18 cellular contexts compared by ENCODE assay signal in the genomic region with DNA sequence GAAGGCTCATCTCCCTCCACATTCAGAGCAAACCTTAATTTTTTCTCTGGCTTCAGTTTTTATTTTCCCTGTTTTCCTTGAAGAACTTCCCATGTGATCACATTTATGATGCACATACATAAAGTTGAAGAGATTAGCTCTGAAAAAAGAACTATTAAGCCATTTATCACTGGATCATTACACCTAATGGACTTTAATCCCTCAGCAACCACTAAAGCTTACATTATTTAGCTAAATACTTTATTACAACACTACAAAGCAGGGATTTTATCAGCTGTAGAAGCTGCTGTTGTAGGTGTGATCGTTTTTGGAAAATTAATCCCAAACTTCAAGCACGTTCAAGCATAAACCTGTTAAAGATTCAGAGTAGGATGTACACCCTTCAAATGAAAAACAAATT. TPM values are rescaled to one million over a fixed set of nuclear protein-coding genes. Genes with fewer than 3 reads are reported as not detected.
DNase-seq lines count a peak whose midpoint lies in the region; ATAC-seq, FAIRE-seq and TF ChIP-seq lines count a peak whose summit lies in the region.
"Had no signal": no experiment of that assay in that cellular context is flagged by ENCODE, and none has a peak within 500 bp of the region (broad histone marks: within the 10 kb centered on the region; RNA-seq: fewer than 3 reads in every experiment).

No MANE protein-coding gene starts in this region.

- peak overlapping the region; percentile 51 for H3K9ac ChIP-seq in SK-N-MC (ENCODE audit: insufficient read length)
- H3K9ac ChIP-seq: BLaER1 treated with 17β-estradiol and CSF1 and Interleukin-3, amounts not matched to agents 10 nM and 100 nM; GM23248 had no signal

- CTCF ChIA-PET in A549 (lab: Yijun Ruan, JAX) = interaction anchor here (0.9 to 2.6 kb wide), 3 partner anchors 9 to 88 kb away, joined by 4 to 10 read pairs (median 5); no protein-coding TSS in a partner anchor

- no peak for DNase-seq in A549 (ENCODE audit: low read depth in 1 of 2, low spot score in 1 of 2)
- no peak for DNase-seq in SK-N-MC (ENCODE audit: low read depth, low spot score)
- no peak for DNase-seq in left lobe of liver (ENCODE audit: low spot score)
- DNase-seq in NCI-H2227 (lab: John Stamatoyannopoulos, UW; ENCODE audit: unreplicated experiment) = no peak
- DNase-seq in inferior parietal cortex (ENCODE audit: extremely low spot score) = no peak
- DNase-seq: ACHN; CD4-positive, CD25-positive, alpha-beta regulatory T cell; DMS 273 treated with DMSO at 0.1 percent for 48 hours; GM23248 had no signal

- no peak for TF ChIP-seq RAD21 in A549 (conservative IDR thresholded peaks at IDR 0.05 in 1 of 2, IDR thresholded peaks at IDR 0.05 in 1 of 2)

- POLR2A ChIA-PET in A549 (lab: Yijun Ruan, JAX) = no interaction called here

- H3K4me1 ChIP-seq in A549 (peaks cover 7% of the 10 kb centered on the region; the same call in 1 of the 3 replicates), muscle layer of duodenum (ENCODE audit: control insufficient read depth in 1 of 2, insufficient read depth in 2 of 2, low read length in 2 of 2) (no peaks in the 10 kb centered on the region)

- TF ChIP-seq POLR2A in A549 (IDR thresholded peaks at IDR 0.05; ENCODE audit: low read length) = no peak

- WGBS in A549 (ENCODE audit: missing lambda C conversion rate) = 57% methylated on average over 2 of the region's 2 CpGs

- no peaks in the 10 kb centered on the region for H3K9me3 ChIP-seq in A549
- no peaks in the 10 kb centered on the region for H3K9me3 ChIP-seq in SK-N-MC (ENCODE audit: low read depth, low read length)
- no peaks in the 10 kb centered on the region for H3K9me3 ChIP-seq in muscle layer of duodenum (ENCODE audit: control insufficient read depth in 1 of 2, low read length in 2 of 2)
- H3K9me3 ChIP-seq: BLaER1 treated with 17β-estradiol and CSF1 and Interleukin-3, amounts not matched to agents 10 nM and 100 nM had no signal

- no peak overlapping the region for H3K4me2 ChIP-seq in A549
- H3K4me2 ChIP-seq: BLaER1 treated with 17β-estradiol and CSF1 and Interleukin-3, amounts not matched to agents 10 nM and 100 nM had no signal

- H3K36me3 ChIP-seq in SK-N-MC (ENCODE audit: insufficient read depth, low read length) (peaks cover 42% of the 10 kb centered on the region), muscle layer of duodenum (ENCODE audit: control insufficient read depth in 1 of 2, insufficient read depth in 2 of 2, low read length in 2 of 2) (peaks cover 8 to 19% of the 10 kb centered on the region in 2 donors)

- TF ChIP-seq EP300 in A549 (IDR thresholded peaks at IDR 0.05) = no peak

- ATAC-seq in A549 (no peak), left lobe of liver (peak; percentile 54), HG03460 (IDR thresholded peaks at IDR 0.05; ENCODE audit: unreplicated experiment) (no peak), GM21423 (IDR thresholded peaks at IDR 0.05; ENCODE audit: unreplicated experiment) (no peak)
- ATAC-seq: GM12878, HCT116 had no signal

- H3K27ac ChIP-seq in A549 (no peak overlapping the region), SK-N-MC (peak overlapping the region; percentile 67), muscle layer of duodenum (ENCODE audit: low read length) (peak overlapping the region; percentile 16)
- H3K27ac ChIP-seq: 22Rv1; BLaER1 treated with 17β-estradiol and CSF1 and Interleukin-3, amounts not matched to agents 10 nM and 100 nM; GM23248 had no signal

- no peak overlapping the region for H3K4me3 ChIP-seq in A549
- no peak overlapping the region for H3K4me3 ChIP-seq in SK-N-MC
- H3K4me3 ChIP-seq in muscle layer of duodenum (ENCODE audit: low read depth in 1 of 2, low read length in 2 of 2) = no peak overlapping the region
- H3K4me3 ChIP-seq: BLaER1 treated with 17β-estradiol and CSF1 and Interleukin-3, amounts not matched to agents 10 nM and 100 nM; GM12878; GM23248 had no signal

- FAIRE-seq in A549 (lab: Jason Lieb, UNC) = peak; percentile 43
- FAIRE-seq: GM12878, GM18507, H54 had no signal

- no peaks in the 10 kb centered on the region for H3K27me3 ChIP-seq in muscle layer of duodenum (ENCODE audit: low read depth, low read length)
- H3K27me3 ChIP-seq: BLaER1 treated with 17β-estradiol and CSF1 and Interleukin-3, amounts not matched to agents 10 nM and 100 nM had no signal

- no peak for TF ChIP-seq CTCF in A549 (IDR thresholded peaks at IDR 0.05)

TF ChIP-seq in A549, 52 proteins besides CTCF, POLR2A, EP300 and RAD21 (continues in another document):
- TF ChIP-seq HOXB5 (CRISPR knock-in tag; IDR thresholded peaks at IDR 0.05) (no peak), HOXB13 (CRISPR knock-in tag; IDR thresholded peaks at IDR 0.05; ENCODE audit: low read depth) (no peak), EHMT2 (IDR thresholded peaks at IDR 0.05; ENCODE audit: low read depth) (no peak), POLR2AphosphoS2 (conservative IDR thresholded peaks at IDR 0.05; ENCODE audit: low read length) (no peak), RFX5 (IDR thresholded peaks at IDR 0.05) (no peak), ZFP36 (IDR thresholded peaks at IDR 0.05; ENCODE audit: borderline replicate concordance, partially characterized antibody) (no peak), RNF2 (IDR thresholded peaks at IDR 0.05; ENCODE audit: borderline replicate concordance, low read depth) (no peak), NFE2L2 (conservative IDR thresholded peaks at IDR 0.05; ENCODE audit: low read length) (no peak), MYC (IDR thresholded peaks at IDR 0.05; ENCODE audit: borderline replicate concordance, low read length) (no peak), CBX2 (IDR thresholded peaks at IDR 0.05; ENCODE audit: borderline replicate concordance, low read depth) (no peak), CEBPB (IDR thresholded peaks at IDR 0.05) (no peak), NPAS2 (CRISPR knock-in tag; IDR thresholded peaks at IDR 0.05; ENCODE audit: borderline replicate concordance) (no peak), TFCP2L1 (CRISPR knock-in tag; IDR thresholded peaks at IDR 0.05) (no peak), NR3C1 (IDR thresholded peaks at IDR 0.05) (no peak)
- TF ChIP-seq, protein P1, sequence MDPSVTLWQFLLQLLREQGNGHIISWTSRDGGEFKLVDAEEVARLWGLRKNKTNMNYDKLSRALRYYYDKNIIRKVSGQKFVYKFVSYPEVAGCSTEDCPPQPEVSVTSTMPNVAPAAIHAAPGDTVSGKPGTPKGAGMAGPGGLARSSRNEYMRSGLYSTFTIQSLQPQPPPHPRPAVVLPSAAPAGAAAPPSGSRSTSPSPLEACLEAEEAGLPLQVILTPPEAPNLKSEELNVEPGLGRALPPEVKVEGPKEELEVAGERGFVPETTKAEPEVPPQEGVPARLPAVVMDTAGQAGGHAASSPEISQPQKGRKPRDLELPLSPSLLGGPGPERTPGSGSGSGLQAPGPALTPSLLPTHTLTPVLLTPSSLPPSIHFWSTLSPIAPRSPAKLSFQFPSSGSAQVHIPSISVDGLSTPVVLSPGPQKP (IDR thresholded peaks at IDR 0.05; ENCODE audit: low read depth, low read length) = no peak
- TF ChIP-seq, protein P2, sequence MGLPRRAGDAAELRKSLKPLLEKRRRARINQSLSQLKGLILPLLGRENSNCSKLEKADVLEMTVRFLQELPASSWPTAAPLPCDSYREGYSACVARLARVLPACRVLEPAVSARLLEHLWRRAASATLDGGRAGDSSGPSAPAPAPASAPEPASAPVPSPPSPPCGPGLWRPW (IDR thresholded peaks at IDR 0.05) = no peak
- TF ChIP-seq, protein P3, sequence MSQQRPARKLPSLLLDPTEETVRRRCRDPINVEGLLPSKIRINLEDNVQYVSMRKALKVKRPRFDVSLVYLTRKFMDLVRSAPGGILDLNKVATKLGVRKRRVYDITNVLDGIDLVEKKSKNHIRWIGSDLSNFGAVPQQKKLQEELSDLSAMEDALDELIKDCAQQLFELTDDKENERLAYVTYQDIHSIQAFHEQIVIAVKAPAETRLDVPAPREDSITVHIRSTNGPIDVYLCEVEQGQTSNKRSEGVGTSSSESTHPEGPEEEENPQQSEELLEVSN (IDR thresholded peaks at IDR 0.05; ENCODE audit: borderline replicate concordance, low read depth) = no peak
- TF ChIP-seq, protein P4, sequence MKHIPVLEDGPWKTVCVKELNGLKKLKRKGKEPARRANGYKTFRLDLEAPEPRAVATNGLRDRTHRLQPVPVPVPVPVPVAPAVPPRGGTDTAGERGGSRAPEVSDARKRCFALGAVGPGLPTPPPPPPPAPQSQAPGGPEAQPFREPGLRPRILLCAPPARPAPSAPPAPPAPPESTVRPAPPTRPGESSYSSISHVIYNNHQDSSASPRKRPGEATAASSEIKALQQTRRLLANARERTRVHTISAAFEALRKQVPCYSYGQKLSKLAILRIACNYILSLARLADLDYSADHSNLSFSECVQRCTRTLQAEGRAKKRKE (CRISPR knock-in tag; IDR thresholded peaks at IDR 0.05; ENCODE audit: low read depth) = no peak
- TF ChIP-seq, protein P5, sequence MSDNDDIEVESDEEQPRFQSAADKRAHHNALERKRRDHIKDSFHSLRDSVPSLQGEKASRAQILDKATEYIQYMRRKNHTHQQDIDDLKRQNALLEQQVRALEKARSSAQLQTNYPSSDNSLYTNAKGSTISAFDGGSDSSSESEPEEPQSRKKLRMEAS (IDR thresholded peaks at IDR 0.05) = no peak

RNA-seq across cellular contexts. Expression of a gene that starts 21.1 kb away (rescaled TPM):
- polyA plus RNA-seq in A549 (2011; rRNA removed) (12.1 and 12.4 TPM in 2 replicates), A549 (2017; fragmentation: RNase III; extraction: RNeasy Plus Mini Kit Qiagen cat#74134 plus additional on column Dnase treatment) (9.8 to 11.1 TPM (median 10.4 TPM) in 3 replicates)
- 6.3 and 7.6 TPM in 2 replicates for polyA plus RNA-seq in A549 (2012; cell fraction: cytosol; rRNA removed)
- polyA plus RNA-seq in A549 (2012; cell fraction: nucleus; rRNA removed) = 9.8 and 10.8 TPM in 2 replicates
- polyA minus RNA-seq in A549 (2011; rRNA and poly(A)+ RNA removed) = 25.1 and 26.9 TPM in 2 replicates
- 6.4 TPM for total RNA-seq in left lobe of liver

RNA-seq across cellular contexts. Expression of a gene that starts 21.2 kb away (rescaled TPM):
- polyA plus RNA-seq in A549 (2011; rRNA removed) (136 and 145 TPM in 2 replicates), A549 (2017; fragmentation: RNase III; extraction: RNeasy Plus Mini Kit Qiagen cat#74134 plus additional on column Dnase treatment) (72.2 to 77.1 TPM (median 73.4 TPM) in 3 replicates)
- polyA plus RNA-seq in A549 (2012; cell fraction: cytosol; rRNA removed) = 65.7 and 68.3 TPM in 2 replicates
- 68.0 and 96.5 TPM in 2 replicates for polyA plus RNA-seq in A549 (2012; cell fraction: nucleus; rRNA removed)
- polyA minus RNA-seq in A549 (2011; rRNA and poly(A)+ RNA removed) = 96.4 and 129 TPM in 2 replicates
- 33.3 TPM for total RNA-seq in left lobe of liver

RNA-seq across cellular contexts. Expression of a gene that starts 46.8 kb away (rescaled TPM):
- 11.5 and 13.7 TPM in 2 replicates for polyA plus RNA-seq in A549 (2011; rRNA removed)
- 4.7 and 7.2 TPM in 2 replicates for polyA plus RNA-seq in A549 (2012; cell fraction: cytosol; rRNA removed)
- 8.7 and 12.9 TPM in 2 replicates for polyA plus RNA-seq in A549 (2012; cell fraction: nucleus; rRNA removed)
- 2.3 to 3.4 TPM (median 3.0 TPM) in 3 replicates for polyA plus RNA-seq in A549 (2017; fragmentation: RNase III; extraction: RNeasy Plus Mini Kit Qiagen cat#74134 plus additional on column Dnase treatment)
- polyA minus RNA-seq in A549 (2011; rRNA and poly(A)+ RNA removed) = 8.2 and 8.7 TPM in 2 replicates
- 1,041 TPM for total RNA-seq in left lobe of liver
- total RNA-seq: CD4-positive, CD25-positive, alpha-beta regulatory T cell had no signal

Comparison
In these comparisons a context has a peak if more than half of its experiments do, and no peak if none do; other contexts are left out.
1. H3K27ac ChIP-seq: peak in SK-N-MC (single experiment) and muscle layer of duodenum (single experiment); none in A549 (0 of 2).